10 cellular contexts compared by ENCODE assay signal in genomic region chr12:131832393-131833231, GRCh38. TPM values are rescaled to one million over a fixed set of nuclear protein-coding genes. Genes with fewer than 3 reads are reported as not detected.
A peak's percentile ranks its signal among the peaks of the same experiment; 100 is the strongest.
DNase-seq lines count a peak whose midpoint lies in the region; ATAC-seq, FAIRE-seq and TF ChIP-seq lines count a peak whose summit lies in the region.
"Had no signal": no experiment of that assay in that cellular context is flagged by ENCODE, and none has a peak within 500 bp of the region (broad histone marks: within the 10 kb centered on the region; RNA-seq: fewer than 3 reads in every experiment).

No MANE protein-coding gene starts in this region.

- no peak overlapping the region for H3K4me3 Mint-ChIP-seq in osteocyte (ENCODE audit: unreplicated experiment)

- H3K4me1 ChIP-seq in mucosa of rectum (ENCODE audit: control insufficient read depth in 2 of 2, insufficient read depth in 2 of 2, low read length in 2 of 2), result peaks cover 4 to 14% of the 10 kb centered on the region in 2 donors

- peak; percentile 4 for FAIRE-seq in HTR-8/SVneo (lab: Jason Lieb, UNC)
- FAIRE-seq: GM12891 had no signal

- H3K9me3 ChIP-seq in mucosa of rectum (ENCODE audit: control insufficient read depth in 2 of 2, low read length in 2 of 2), result no peaks in the 10 kb centered on the region

- peaks cover 4% of the 10 kb centered on the region for H3K27me3 Mint-ChIP-seq in osteocyte (ENCODE audit: unreplicated experiment)

- TF ChIP-seq CTCF in AG09319 (IDR thresholded peaks at IDR 0.05; ENCODE audit: low read depth, low read length) (no peak), osteocyte (IDR thresholded peaks at IDR 0.05) (no peak)

- DNase-seq in AG09319 (ENCODE audit: extremely low read depth, low read depth), result peak; percentile 63
- no peak for DNase-seq in HTR-8/SVneo (ENCODE audit: insufficient read length, low spot score)
- DNase-seq in T47D (ENCODE audit: low read depth in 1 of 2, low spot score in 1 of 2), result peak; percentile 87 to 95
- DNase-seq in osteocyte (ENCODE audit: extremely low spot score, unreplicated experiment), result no peak
- no peak for DNase-seq in activated CD8-positive, alpha-beta memory T cell treated with anti-CD3 and anti-CD28 coated beads for 24 hours
- DNase-seq in NCI-H187 treated with DMSO at 0.1 percent for 48 hours (lab: John Stamatoyannopoulos, UW), result no peak
- DNase-seq: activated naive CD4-positive, alpha-beta T cell treated with Interleukin-2 at 50 U/mL for 16 hours had no signal

- H3K27ac Mint-ChIP-seq in osteocyte (ENCODE audit: unreplicated experiment), result no peak overlapping the region

- no peak overlapping the region for H3K9ac ChIP-seq in mucosa of rectum (ENCODE audit: low read depth in 1 of 2, low read length in 2 of 2)

- H3K27me3 ChIP-seq in mucosa of rectum (ENCODE audit: control insufficient read depth in 2 of 2, insufficient read depth in 2 of 2, low read length in 2 of 2), result peaks cover 21 to 29% of the 10 kb centered on the region in 2 donors

- H3K36me3 Mint-ChIP-seq in osteocyte (ENCODE audit: unreplicated experiment), result no peaks in the 10 kb centered on the region

- no peaks in the 10 kb centered on the region for H3K36me3 ChIP-seq in mucosa of rectum (ENCODE audit: control insufficient read depth in 2 of 2, insufficient read depth in 2 of 2, low read length in 2 of 2)

- peak overlapping the region; percentile 3 to 23 for H3K27ac ChIP-seq in mucosa of rectum (ENCODE audit: low read depth in 2 of 2, low read length in 2 of 2)

- in situ Hi-C loops in T47D (cut with HindIII; ENCODE audit: low pct_unique_long_range_greater_than_20kb, low sequenced_read_pairs), result no loop called here

- no peaks in the 10 kb centered on the region for H3K9me3 Mint-ChIP-seq in osteocyte (ENCODE audit: unreplicated experiment)

- H3K4me1 Mint-ChIP-seq in osteocyte (ENCODE audit: unreplicated experiment), result peaks cover 12% of the 10 kb centered on the region

- ATAC-seq in GM18861 (IDR thresholded peaks at IDR 0.05; ENCODE audit: unreplicated experiment), result no peak

- peak overlapping the region in 1 of 2 donors; percentile 26 for H3K4me3 ChIP-seq in mucosa of rectum (ENCODE audit: low read length in 2 of 2)

RNA-seq across cellular contexts. Expression of gene MMP17, which starts 4.4 kb away (rescaled TPM):
- total RNA-seq in osteocyte, result 1.7 and 2.9 TPM in 2 replicates

Comparison
In these comparisons a context has a peak if more than half of its experiments do, and no peak if none do; other contexts are left out.
1. DNase-seq: peak in AG09319 (single experiment) and T47D (2 of 2); none in HTR-8/SVneo (single experiment), osteocyte (single experiment), activated CD8-positive, alpha-beta memory T cell treated with anti-CD3 and anti-CD28 coated beads for 24 hours (single experiment) and NCI-H187 treated with DMSO at 0.1 percent for 48 hours (single experiment).